In genomic region chr6:52992980-52993379, GRCh38 we compare ENCODE assay signal across 11 cellular contexts. TPM values are rescaled to one million over a fixed set of nuclear protein-coding genes. Genes with fewer than 3 reads are reported as not detected.
DNase-seq lines count a peak whose midpoint lies in the region; ATAC-seq and TF ChIP-seq lines count a peak whose summit lies in the region.
"Had no signal": no experiment of that assay in that cellular context is flagged by ENCODE, and none has a peak within 500 bp of the region (broad histone marks: within the 10 kb centered on the region; RNA-seq: fewer than 3 reads in every experiment).

No MANE protein-coding gene starts in this region.

- 57 to 62% methylated on average over 6 of the region's 6 CpGs for WGBS in esophagus squamous epithelium, 2 donors

- intact Hi-C loops in esophagus squamous epithelium (cut with DNase I) = no loop called here
- intact Hi-C loops in gastrocnemius medialis (cut with DNase I; ENCODE audit: low total_unique reads) = loop anchor here (10.0 kb wide), 5 partner anchors 362 to 732 kb away; partner anchors contain the start of genes KLHL31 and MCM3

- in situ Hi-C loops in gastrocnemius medialis (cut with MboI; ENCODE audit: low sequenced_read_pairs in 4 of 4) = loop anchor here in 2 of 4 donors (10.0 to 25.0 kb wide), 2 partner anchors 552 to 581 kb away; partner anchors contain the start of genes EFHC1 (in 2 of the 2) and GCLC (in 1 of the 2)

- no peak for ATAC-seq in gastrocnemius medialis
- ATAC-seq in GM21825 (IDR thresholded peaks at IDR 0.05; ENCODE audit: unreplicated experiment) = no peak
- no peak for ATAC-seq in HG03039 (IDR thresholded peaks at IDR 0.05; ENCODE audit: unreplicated experiment)
- ATAC-seq in HG03175 (IDR thresholded peaks at IDR 0.05; ENCODE audit: unreplicated experiment) = no peak

- DNase-seq in GM03348 (ENCODE audit: low spot score) = peak; percentile 57
- DNase-seq in RKO (ENCODE audit: low spot score) = peak; percentile 37
- DNase-seq in esophagus squamous epithelium (lab: John Stamatoyannopoulos, UW) = no peak
- no peak for DNase-seq in gastrocnemius medialis
- DNase-seq in midbrain (lab: John Stamatoyannopoulos, UW) = no peak
- DNase-seq: activated CD4-positive, alpha-beta T cell treated with anti-CD3 and anti-CD28 coated beads for 1 hour; cerebellar nuclear complex; islet precursor cell had no signal

- peaks cover 3 to 60% (median 8%) of the 10 kb centered on the region in 3 donors for H3K4me1 ChIP-seq in esophagus squamous epithelium
- peaks cover 10 to 16% of the 10 kb centered on the region in 2 donors for H3K4me1 ChIP-seq in gastrocnemius medialis

- TF ChIP-seq POLR2A in esophagus squamous epithelium (IDR thresholded peaks at IDR 0.05) (no peak), gastrocnemius medialis (IDR thresholded peaks at IDR 0.05) (no peak)

- H3K27ac ChIP-seq in esophagus squamous epithelium (peak overlapping the region; percentile 42 to 96 (median 94)), gastrocnemius medialis (peak overlapping the region; percentile 85 to 93 (median 92))

- H3K4me3 ChIP-seq in esophagus squamous epithelium = peak overlapping the region in 3 of 4 donors; percentile 72 to 80 (median 77)
- H3K4me3 ChIP-seq in gastrocnemius medialis = no peak overlapping the region

- H3K9me3 ChIP-seq in esophagus squamous epithelium (no peaks in the 10 kb centered on the region), gastrocnemius medialis (no peaks in the 10 kb centered on the region)

- no peak for TF ChIP-seq CTCF in esophagus squamous epithelium (IDR thresholded peaks at IDR 0.05)
- TF ChIP-seq CTCF in gastrocnemius medialis (IDR thresholded peaks at IDR 0.05 in 4 of 5, conservative IDR thresholded peaks at IDR 0.05 in 1 of 5) = no peak

- H3K27me3 ChIP-seq in esophagus squamous epithelium = no peaks in the 10 kb centered on the region
- H3K27me3 ChIP-seq in gastrocnemius medialis = no peaks in the 10 kb centered on the region

- H3K36me3 ChIP-seq in esophagus squamous epithelium (peaks cover 0 to 8% (median 0%) of the 10 kb centered on the region in 3 donors), gastrocnemius medialis (no peaks in the 10 kb centered on the region)

RNA-seq across cellular contexts. Expression of gene GSTA4, which starts 2.1 kb away (rescaled TPM):
- total RNA-seq in esophagus squamous epithelium (100 to 1,000 TPM in 1 of 4 donors, 10 to 100 TPM in 3; 50.4 to 110 (median 84.4) TPM), gastrocnemius medialis (10 to 100 TPM in 2 of 4 donors, 1 to 10 TPM in 2; 3.5 to 11.6 (median 10.0) TPM)

Comparison
In these comparisons a context has a peak if more than half of its experiments do, and no peak if none do; other contexts are left out.
1. DNase-seq: peak in GM03348 (single experiment) and RKO (single experiment); none in esophagus squamous epithelium (single experiment), gastrocnemius medialis (0 of 2) and midbrain (single experiment).
2. H3K4me3 ChIP-seq: peak in esophagus squamous epithelium (3 of 4); none in gastrocnemius medialis (0 of 4).
3. RNA of gene GSTA4, which starts 2.1 kb away (total RNA-seq): 50.4 to 110 TPM in esophagus squamous epithelium; 3.5 to 11.6 TPM in gastrocnemius medialis; every median in the first group is over 4 times any median in the second.